8 cellular contexts compared by ENCODE assay signal in genomic region chr19:40191836-40192646, GRCh38. TPM values are rescaled to one million over a fixed set of nuclear protein-coding genes. Genes with fewer than 3 reads are reported as not detected.
DNase-seq lines count a peak whose midpoint lies in the region; ATAC-seq and TF ChIP-seq lines count a peak whose summit lies in the region.

No MANE protein-coding gene starts in this region.

- H3K9me3 Mint-ChIP-seq in activated CD8-positive, alpha-beta memory T cell treated with anti-CD3 and anti-CD28 coated beads, Interleukin-2, amount 10 ng/mL, durations not matched to agents 7 days and 5 days (ENCODE audit: low read depth): no peaks in the 10 kb centered on the region
- H3K9me3 Mint-ChIP-seq in osteocyte (ENCODE audit: unreplicated experiment): no peaks in the 10 kb centered on the region

- CTCF ChIA-PET in activated CD8-positive, alpha-beta memory T cell treated with anti-CD3 and anti-CD28 coated beads, Interleukin-2, amount 10 ng/mL, durations not matched to agents 7 days and 5 days (lab: Charles Lee): interaction anchor here (0.6 to 1.2 kb wide), 3 partner anchors 26 to 38 kb away, joined by 3 read pairs; partner anchors contain the start of gene TTC9B

- ATAC-seq in GM18868 (IDR thresholded peaks at IDR 0.05; ENCODE audit: unreplicated experiment) (peak; percentile 24), foreskin keratinocyte (peak; percentile 7)
- peak; percentile 5 for ATAC-seq in activated CD8-positive, alpha-beta memory T cell treated with anti-CD3 and anti-CD28 coated beads, Interleukin-2, amount 10 ng/mL, durations not matched to agents 7 days and 5 days

- peaks cover 4% of the 10 kb centered on the region for H3K27me3 Mint-ChIP-seq in activated CD8-positive, alpha-beta memory T cell treated with anti-CD3 and anti-CD28 coated beads, Interleukin-2, amount 10 ng/mL, durations not matched to agents 7 days and 5 days
- H3K27me3 Mint-ChIP-seq in osteocyte (ENCODE audit: unreplicated experiment): no peaks in the 10 kb centered on the region

- H3K27ac Mint-ChIP-seq in activated CD8-positive, alpha-beta memory T cell treated with anti-CD3 and anti-CD28 coated beads, Interleukin-2, amount 10 ng/mL, durations not matched to agents 7 days and 5 days: no peak overlapping the region
- no peak overlapping the region for H3K27ac Mint-ChIP-seq in osteocyte (ENCODE audit: unreplicated experiment)

- peaks cover 22% of the 10 kb centered on the region for H3K4me1 Mint-ChIP-seq in activated CD8-positive, alpha-beta memory T cell treated with anti-CD3 and anti-CD28 coated beads, Interleukin-2, amount 10 ng/mL, durations not matched to agents 7 days and 5 days
- H3K4me1 Mint-ChIP-seq in osteocyte (ENCODE audit: unreplicated experiment): peaks cover 20% of the 10 kb centered on the region

- peak overlapping the region; percentile 20 for H3K4me3 Mint-ChIP-seq in activated CD8-positive, alpha-beta memory T cell treated with anti-CD3 and anti-CD28 coated beads, Interleukin-2, amount 10 ng/mL, durations not matched to agents 7 days and 5 days
- peak overlapping the region; percentile 55 for H3K4me3 Mint-ChIP-seq in osteocyte (ENCODE audit: unreplicated experiment)

- TF ChIP-seq CTCF in C4-2B (conservative IDR thresholded peaks at IDR 0.05) (no peak), foreskin keratinocyte (conservative IDR thresholded peaks at IDR 0.05) (no peak), osteocyte (IDR thresholded peaks at IDR 0.05) (no peak)

- H3K27ac ChIP-seq in C4-2B: peak overlapping the region; percentile 68
- H3K27ac ChIP-seq in foreskin keratinocyte: no peak overlapping the region

- H3K4me3 ChIP-seq in Jurkat, Clone E6-1 (ENCODE audit: low read length): peak overlapping the region; percentile 83

- H3K36me3 Mint-ChIP-seq in activated CD8-positive, alpha-beta memory T cell treated with anti-CD3 and anti-CD28 coated beads, Interleukin-2, amount 10 ng/mL, durations not matched to agents 7 days and 5 days: no peaks in the 10 kb centered on the region
- no peaks in the 10 kb centered on the region for H3K36me3 Mint-ChIP-seq in osteocyte (ENCODE audit: unreplicated experiment)

- no peaks in the 10 kb centered on the region for H3K4me1 ChIP-seq in foreskin keratinocyte

- no peaks in the 10 kb centered on the region for H3K27me3 ChIP-seq in foreskin keratinocyte

- no peak for DNase-seq in Jurkat, Clone E6-1 (ENCODE audit: low read depth, low spot score)
- peak; percentile 47 for DNase-seq in activated CD8-positive, alpha-beta memory T cell treated with anti-CD3 and anti-CD28 coated beads, Interleukin-2, amount 10 ng/mL, durations not matched to agents 7 days and 5 days
- DNase-seq in foreskin keratinocyte (no peak), osteocyte (ENCODE audit: extremely low spot score, unreplicated experiment) (no peak), inferior parietal cortex (ENCODE audit: extremely low spot score) (no peak), putamen (ENCODE audit: low spot score) (no peak)

RNA-seq across cellular contexts. Expression of gene MAP3K10, which starts 0.8 kb away (rescaled TPM):
- 19.7 TPM for polyA plus RNA-seq in Jurkat, Clone E6-1 (2012; ENCODE audit: insufficient read depth, insufficient read length)
- 10 to 100 TPM; 19.9 to 25.4 TPM for total RNA-seq in activated CD8-positive, alpha-beta memory T cell treated with anti-CD3 and anti-CD28 coated beads, Interleukin-2, amount 10 ng/mL, durations not matched to agents 7 days and 5 days
- total RNA-seq in foreskin keratinocyte (8.7 and 9.2 TPM in 2 replicates), osteocyte (23.6 and 24.2 TPM in 2 replicates)
- polyA plus RNA-seq in foreskin keratinocyte: 8.1 and 9.7 TPM in 2 replicates

RNA-seq across cellular contexts. Expression of gene TTC9B, which starts 26.1 kb away (rescaled TPM):
- polyA plus RNA-seq in Jurkat, Clone E6-1 (2012; ENCODE audit: insufficient read depth, insufficient read length): not detected
- total RNA-seq in activated CD8-positive, alpha-beta memory T cell treated with anti-CD3 and anti-CD28 coated beads, Interleukin-2, amount 10 ng/mL, durations not matched to agents 7 days and 5 days: not detected
- total RNA-seq in foreskin keratinocyte (not detected in 2 replicates), osteocyte (not detected in 2 replicates)
- not detected in 2 replicates for polyA plus RNA-seq in foreskin keratinocyte

RNA-seq across cellular contexts. Expression of gene CCNP, which starts 34.4 kb away (rescaled TPM):
- not detected for polyA plus RNA-seq in Jurkat, Clone E6-1 (2012; ENCODE audit: insufficient read depth, insufficient read length)
- total RNA-seq in activated CD8-positive, alpha-beta memory T cell treated with anti-CD3 and anti-CD28 coated beads, Interleukin-2, amount 10 ng/mL, durations not matched to agents 7 days and 5 days: under 1 TPM; 0.21 to 0.38 TPM
- 0.11 and 0.24 TPM in 2 replicates for total RNA-seq in foreskin keratinocyte
- 0.29 and 0.38 TPM in 2 replicates for polyA plus RNA-seq in foreskin keratinocyte
- total RNA-seq in osteocyte: 0.51 and 0.57 TPM in 2 replicates
